In the genomic region with DNA sequence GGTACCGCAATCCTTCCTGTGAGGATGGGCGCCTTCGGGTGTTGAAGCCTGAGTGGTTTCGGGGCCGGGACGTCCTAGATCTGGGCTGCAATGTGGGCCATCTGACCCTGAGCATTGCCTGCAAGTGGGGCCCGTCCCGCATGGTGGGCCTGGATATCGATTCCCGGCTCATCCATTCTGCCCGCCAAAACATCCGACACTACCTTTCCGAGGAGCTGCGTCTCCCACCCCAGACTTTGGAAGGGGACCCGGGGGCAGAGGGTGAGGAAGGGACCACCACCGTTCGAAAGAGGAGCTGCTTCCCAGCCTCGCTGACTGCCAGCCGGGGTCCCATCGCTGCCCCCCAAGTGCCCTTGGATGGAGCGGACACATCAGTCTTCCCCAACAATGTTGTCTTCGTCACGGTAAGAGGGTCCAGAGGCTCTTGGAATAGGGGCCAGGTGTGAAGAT, we compare ENCODE assay signal across 9 cellular contexts. TPM values are rescaled to one million over a fixed set of nuclear protein-coding genes. Genes with fewer than 3 reads are reported as not detected.
DNase-seq lines count a peak whose midpoint lies in the region; ATAC-seq and TF ChIP-seq lines count a peak whose summit lies in the region.
"Had no signal": no experiment of that assay in that cellular context is flagged by ENCODE, and none has a peak within 500 bp of the region (broad histone marks: within the 10 kb centered on the region; RNA-seq: fewer than 3 reads in every experiment).

No MANE protein-coding gene starts in this region.

- ATAC-seq in Panc1, result no peak

- H3K4me1 ChIP-seq in Panc1 (ENCODE audit: control insufficient read depth, insufficient read depth, low read length) (peaks cover 44% of the 10 kb centered on the region), parathyroid adenoma (peaks cover 35% of the 10 kb centered on the region)

- peaks cover 10% of the 10 kb centered on the region for H3K4me1 Mint-ChIP-seq in Calu3 (ENCODE audit: low read depth, unreplicated experiment)

- peak overlapping the region; percentile 87 for H3K4me3 Mint-ChIP-seq in Calu3 (ENCODE audit: low read depth, unreplicated experiment)

- H3K4me3 ChIP-seq in Panc1 (ENCODE audit: low read depth in 2 of 2, low read length in 2 of 2) (peak overlapping the region; percentile 66 to 92), epithelial cell of esophagus (ENCODE audit: low read length) (peak overlapping the region; percentile 86), parathyroid adenoma (ENCODE audit: low read depth, low read length) (peak overlapping the region; percentile 35)

- in situ Hi-C loops in Panc1 (cut with HindIII; ENCODE audit: low pct_unique_long_range_greater_than_20kb, low sequenced_read_pairs) (no loop called here), GM13976 (cut with MboI; ENCODE audit: low sequenced_read_pairs, unreplicated experiment) (no loop called here)

- BruUV-seq in Calu3 (replicated peaks; lab: Mats Ljungman, UMichigan) (no TSS peak), Panc1 (replicated peaks; lab: Mats Ljungman, UMichigan) (no TSS peak)

- DNase-seq in Calu3, result no peak
- no peak for DNase-seq in Panc1 (ENCODE audit: low read depth, low spot score)
- no peak for DNase-seq in epithelial cell of esophagus (ENCODE audit: low read depth)
- DNase-seq in epidermal melanocyte (ENCODE audit: insufficient read length, low spot score), result no peak
- no peak for DNase-seq in NOMO-1 treated with DMSO at 0.1 percent for 48 hours (lab: John Stamatoyannopoulos, UW; ENCODE audit: unreplicated experiment)
- DNase-seq in activated gamma-delta T cell treated with Interleukin-2 at 50 U/mL for 16 hours, result no peak
- no peak for DNase-seq in GM13976 (ENCODE audit: low spot score)
- DNase-seq: RPMI8226 had no signal

- H3K36me3 ChIP-seq in Panc1 (ENCODE audit: control insufficient read depth, insufficient read depth, low read length) (no peaks in the 10 kb centered on the region; the same call in 1 of the 2 replicates), parathyroid adenoma (ENCODE audit: control insufficient read depth, insufficient read depth, low read length) (no peaks in the 10 kb centered on the region)

- no peak overlapping the region for H3K27ac Mint-ChIP-seq in Calu3 (ENCODE audit: unreplicated experiment)

- H3K27me3 Mint-ChIP-seq in Calu3 (ENCODE audit: unreplicated experiment), result peaks cover 12% of the 10 kb centered on the region

- H3K9ac ChIP-seq in parathyroid adenoma, result no peak overlapping the region

- H3K4me2 ChIP-seq in parathyroid adenoma (ENCODE audit: low read length), result peak overlapping the region; percentile 96

- peaks cover 75% of the 10 kb centered on the region for H3K36me3 Mint-ChIP-seq in Calu3 (ENCODE audit: insufficient read depth, unreplicated experiment)

- no peak overlapping the region for H2AFZ ChIP-seq in parathyroid adenoma

- TF ChIP-seq CTCF in Calu3 (IDR thresholded peaks at IDR 0.05; ENCODE audit: unreplicated experiment) (no peak), Panc1 (IDR thresholded peaks at IDR 0.05) (no peak), epithelial cell of esophagus (IDR thresholded peaks at IDR 0.05; ENCODE audit: insufficient read depth, low read depth, low read length, missing control alignments) (no peak), parathyroid adenoma (IDR thresholded peaks at IDR 0.05) (no peak), GM13976 (IDR thresholded peaks at IDR 0.05; ENCODE audit: borderline replicate concordance, control extremely low read depth, extremely low read depth, insufficient read depth, missing control alignments) (no peak)

- CTCF ChIA-PET in Calu3 (lab: Charles Lee), result no interaction called here
- CTCF ChIA-PET in Panc1 (lab: Charles Lee), result no interaction called here

- POLR2A ChIA-PET in Panc1 (lab: Charles Lee), result no interaction called here

- intact Hi-C loops in Calu3 (cut with micrococcal nuclease; ENCODE audit: unreplicated experiment) (no loop called here), Panc1 (cut with micrococcal nuclease; ENCODE audit: unreplicated experiment) (no loop called here)

- no peaks in the 10 kb centered on the region for H3K9me3 ChIP-seq in Panc1 (ENCODE audit: control insufficient read depth, insufficient read depth, low read depth, low read length)
- no peaks in the 10 kb centered on the region for H3K9me3 ChIP-seq in parathyroid adenoma (ENCODE audit: control insufficient read depth, low read length)

- H3K79me2 ChIP-seq in parathyroid adenoma, result peaks cover 6% of the 10 kb centered on the region

- H3K27ac ChIP-seq in Panc1 (ENCODE audit: low read length) (peak overlapping the region; percentile 98), parathyroid adenoma (peak overlapping the region; percentile 100)

- H3K9me3 Mint-ChIP-seq in Calu3 (ENCODE audit: low read depth, unreplicated experiment), result no peaks in the 10 kb centered on the region

- H3K27me3 ChIP-seq in Panc1 (ENCODE audit: control insufficient read depth, insufficient read depth, low read length), result no peaks in the 10 kb centered on the region
- H3K27me3 ChIP-seq in parathyroid adenoma (ENCODE audit: control insufficient read depth, insufficient read depth, low read length), result no peaks in the 10 kb centered on the region

RNA-seq across cellular contexts. Expression of gene MEPCE, which starts 1.7 kb away (rescaled TPM):
- total RNA-seq in Calu3 (2022) (26.1 and 30.6 TPM in 2 replicates), Panc1 (2021; ENCODE audit: unreplicated experiment) (72.1 TPM)
- polyA plus RNA-seq in Panc1 (2012; ENCODE audit: insufficient read length), result 77.1 TPM

RNA-seq across cellular contexts. Expression of gene ZCWPW1, which starts 2.8 kb away (rescaled TPM):
- total RNA-seq in Calu3 (2022), result 4.1 and 4.3 TPM in 2 replicates
- total RNA-seq in Panc1 (2021; ENCODE audit: unreplicated experiment), result 6.5 TPM
- polyA plus RNA-seq in Panc1 (2012; ENCODE audit: insufficient read length), result 4.2 TPM

RNA-seq across cellular contexts. Expression of gene PPP1R35, which starts 5.0 kb away (rescaled TPM):
- 23.5 and 29.1 TPM in 2 replicates for total RNA-seq in Calu3 (2022)
- total RNA-seq in Panc1 (2021; ENCODE audit: unreplicated experiment), result 74.4 TPM
- 63.9 TPM for polyA plus RNA-seq in Panc1 (2012; ENCODE audit: insufficient read length)

RNA-seq across cellular contexts. Expression of gene SPACDR, which starts 32.7 kb away (rescaled TPM):
- 4.5 and 9.1 TPM in 2 replicates for total RNA-seq in Calu3 (2022)
- total RNA-seq in Panc1 (2021; ENCODE audit: unreplicated experiment), result 1.5 TPM
- polyA plus RNA-seq in Panc1 (2012; ENCODE audit: insufficient read length), result 2.5 TPM

RNA-seq across cellular contexts. Expression of gene TSC22D4, which starts 47.7 kb away (rescaled TPM):
- total RNA-seq in Calu3 (2022) (24.4 and 27.3 TPM in 2 replicates), Panc1 (2021; ENCODE audit: unreplicated experiment) (82.6 TPM)
- 73.5 TPM for polyA plus RNA-seq in Panc1 (2012; ENCODE audit: insufficient read length)

Comparison
In these comparisons a context has a peak if more than half of its experiments do, and no peak if none do; other contexts are left out.
1. H3K4me3 ChIP-seq: peak in every context shown above with its lines; median percentile 86 in epithelial cell of esophagus; 79 in Panc1; 35 in parathyroid adenoma.